5 cellular contexts compared by ENCODE assay signal in genomic region chr16:62661435-62661834, GRCh38.
"Had no signal": no experiment of that assay in that cellular context is flagged by ENCODE, and none has a peak within 500 bp of the region (broad histone marks: within the 10 kb centered on the region; RNA-seq: fewer than 3 reads in every experiment).

No MANE protein-coding gene starts in this region.

- H3K4me3 Mint-ChIP-seq: GM23338, H9 had no signal

- H3K27ac Mint-ChIP-seq: GM23338, H9 had no signal

- H3K4me3 ChIP-seq: GM23338, K562 had no signal

- DNase-seq: H9, HCEC 1CT, IMR-90 had no signal
